Comparison of ENCODE assay signal across 8 cellular contexts in the genomic region with DNA sequence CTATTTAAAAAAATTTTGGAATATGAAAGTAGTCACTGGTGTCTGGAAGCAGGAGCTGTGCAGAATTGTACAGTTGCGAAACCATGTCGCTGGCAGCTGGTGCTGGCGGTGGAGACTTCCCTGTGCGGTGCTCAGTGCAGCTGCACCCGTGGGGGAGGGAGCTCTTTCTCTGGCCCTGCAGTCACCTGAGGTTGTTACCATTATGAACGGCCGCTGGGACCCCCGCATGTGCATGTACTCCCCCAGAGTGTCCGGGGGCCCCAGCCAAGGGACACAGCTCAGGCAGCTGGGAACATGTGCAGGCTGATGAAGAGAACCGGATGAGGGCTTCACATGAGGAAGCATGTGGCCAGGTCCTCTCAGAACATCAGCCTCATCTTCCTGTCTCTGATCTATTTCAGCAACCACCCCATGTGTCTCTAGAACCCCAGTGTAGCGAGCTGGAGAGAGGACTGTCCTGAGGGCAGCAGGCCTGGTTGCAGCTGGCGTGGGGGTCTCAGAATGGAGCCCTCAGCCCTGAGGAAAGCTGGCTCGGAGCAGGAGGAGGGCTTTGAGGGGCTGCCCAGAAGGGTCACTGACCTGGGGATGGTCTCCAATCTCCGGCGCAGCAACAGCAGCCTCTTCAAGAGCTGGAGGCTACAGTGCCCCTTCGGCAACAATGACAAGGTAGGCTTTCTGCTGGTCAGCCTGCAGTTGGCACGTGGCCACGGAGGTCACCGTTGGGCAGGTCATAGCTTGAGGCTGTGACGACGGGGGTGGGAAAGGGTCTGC. TPM values are rescaled to one million over a fixed set of nuclear protein-coding genes. Genes with fewer than 3 reads are reported as not detected.
DNase-seq lines count a peak whose midpoint lies in the region; ATAC-seq and TF ChIP-seq lines count a peak whose summit lies in the region.

Gene TRPM2 (plus strand): TSS at position 422 of the 771 bp plus-strand sequence. CDS start 80 bp downstream, at position 502.

- no peak within 1 kb of the TSS for H3K4me3 ChIP-seq in PC-9

- no peaks in the 10 kb centered on the region for H3K4me1 ChIP-seq in PC-9 (replicated peaks; ENCODE audit: insufficient read depth)

- H3K79me2 ChIP-seq in PC-9 (ENCODE audit: low read depth) = no peaks in the 10 kb centered on the region

- ATAC-seq in GM19043 (IDR thresholded peaks at IDR 0.05; ENCODE audit: low read depth, unreplicated experiment) (peak; percentile 56), natural killer cell (peak; percentile 71 to 78 (median 74)), GM19035 (IDR thresholded peaks at IDR 0.05; ENCODE audit: unreplicated experiment) (no peak), GM18867 (IDR thresholded peaks at IDR 0.05; ENCODE audit: unreplicated experiment) (no peak)

- H3K9me3 Mint-ChIP-seq in natural killer cell = no peaks in the 10 kb centered on the region

- peak within 1 kb of the TSS; percentile 95 for H3K4me3 Mint-ChIP-seq in natural killer cell

- BruUV-seq in PC-9 (replicated peaks; lab: Mats Ljungman, UMichigan) = no TSS peak

- H3K9me2 ChIP-seq in PC-9 (ENCODE audit: insufficient read depth) = no peaks in the 10 kb centered on the region

- peaks cover 29% of the 10 kb centered on the region for H3K27me3 ChIP-seq in PC-9 (ENCODE audit: insufficient read depth, low read depth)

- POLR2A ChIA-PET in PC-9 (lab: Charles Lee; ENCODE audit: unreplicated experiment) = no interaction called here

- no peaks in the 10 kb centered on the region for H4K20me1 ChIP-seq in PC-9 (ENCODE audit: insufficient read depth)

- no peaks in the 10 kb centered on the region for H3K9me3 ChIP-seq in PC-9 (ENCODE audit: insufficient read depth, low read depth)

- CTCF ChIA-PET in PC-9 (lab: Charles Lee) = no interaction called here

- intact Hi-C loops in natural killer cell (cut with micrococcal nuclease) = no loop called here
- intact Hi-C loops in PC-9 (cut with micrococcal nuclease; ENCODE audit: unreplicated experiment) = no loop called here

- H3F3A ChIP-seq in PC-9 (ENCODE audit: insufficient read depth, low read depth) = no peaks in the 10 kb centered on the region

- H3K36me3 ChIP-seq in PC-9 (ENCODE audit: low read depth) = no peaks in the 10 kb centered on the region

- peaks cover 52 to 58% of the 10 kb centered on the region in 2 donors for H3K4me1 Mint-ChIP-seq in natural killer cell

- no peaks in the 10 kb centered on the region for H3K36me3 Mint-ChIP-seq in natural killer cell

- no peak within 1 kb of the TSS for H2AFZ ChIP-seq in PC-9

- no peak within 1 kb of the TSS for H3K4me2 ChIP-seq in PC-9

- no peak for TF ChIP-seq CTCF in natural killer cell (IDR thresholded peaks at IDR 0.05)
- TF ChIP-seq CTCF in PC-9 (conservative IDR thresholded peaks at IDR 0.05) = no peak

- peak within 1 kb of the TSS; percentile 73 to 89 for H3K27ac Mint-ChIP-seq in natural killer cell

- in situ Hi-C loops in ACHN (cut with HindIII; ENCODE audit: low pct_ligation_motif_present, low pct_unique_long_range_greater_than_20kb, low sequenced_read_pairs) = no loop called here

- H3K27ac ChIP-seq in angular gyrus (ENCODE audit: low read depth, low read length) (peak within 1 kb of the TSS; percentile 29), PC-9 (no peak within 1 kb of the TSS)

- DNase-seq in NCI-H2107 (lab: John Stamatoyannopoulos, UW) (peak; percentile 54), natural killer cell (no peak), ACHN (no peak), PC-9 (no peak)

- peaks cover 0 to 15% of the 10 kb centered on the region in 2 donors for H3K27me3 Mint-ChIP-seq in natural killer cell (ENCODE audit: low read depth in 2 of 2)

RNA-seq across cellular contexts. Expression of gene TRPM2, which starts in this region (rescaled TPM):
- total RNA-seq in natural killer cell (10 to 100 TPM; 21.7 to 70.5 (median 25.2) TPM), PC-9 (2021) (not detected in 2 replicates)

Comparison
In these comparisons a context has a peak if more than half of its experiments do, and no peak if none do; other contexts are left out.
1. RNA of gene TRPM2 (total RNA-seq): 21.7 to 70.5 TPM in natural killer cell; not detected in PC-9; every median in the first group is over 10 times any median in the second.
2. ATAC-seq: peak in GM19043 (single experiment) and natural killer cell (3 of 3); none in GM19035 (single experiment) and GM18867 (single experiment).